In genomic region chr9:69307061-69307445, GRCh38 we compare ENCODE assay signal across 5 cellular contexts. TPM values are rescaled to one million over a fixed set of nuclear protein-coding genes. Genes with fewer than 3 reads are reported as not detected.
"Had no signal": no experiment of that assay in that cellular context is flagged by ENCODE, and none has a peak within 500 bp of the region (broad histone marks: within the 10 kb centered on the region; RNA-seq: fewer than 3 reads in every experiment).

No MANE protein-coding gene starts in this region.

RNA-seq across cellular contexts. Expression of gene ENTREP1, which starts 18.0 kb away (rescaled TPM):
- total RNA-seq: activated CD4-positive, alpha-beta T cell treated with anti-CD3 and anti-CD28 coated beads, Interleukin-2, amount 10 ng/mL, durations not matched to agents 7 days and 5 days; activated CD8-positive, alpha-beta memory T cell treated with anti-CD3 and anti-CD28 coated beads for 36 hours; activated naive CD4-positive, alpha-beta T cell treated with anti-CD3 and anti-CD28 coated beads for 36 hours; activated T-helper 17 cell treated with anti-CD3 and anti-CD28 coated beads, Interleukin-2, amount 50 U/mL, for 72 hours; RPMI7951 had no signal
